Comparison of ENCODE assay signal across 19 cellular contexts in the genomic region with DNA sequence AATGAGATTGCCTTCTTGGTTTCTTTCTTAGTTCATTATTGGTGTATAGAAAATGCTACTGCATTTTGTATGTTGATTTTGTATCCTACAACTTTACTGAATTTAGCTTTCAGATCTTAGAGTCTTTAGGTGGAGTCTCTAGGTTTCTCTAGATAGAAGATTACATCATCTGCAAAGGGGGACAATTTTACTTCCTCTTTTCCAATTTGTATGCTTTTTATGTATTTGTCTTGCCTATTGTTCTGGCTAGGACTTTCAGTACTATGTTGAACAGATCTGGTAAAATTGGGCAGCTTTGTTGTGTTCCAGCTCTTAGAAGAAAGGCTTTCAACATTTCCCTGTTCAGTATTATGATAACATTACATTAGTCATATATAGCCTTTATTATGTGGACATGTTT.
DNase-seq lines count a peak whose midpoint lies in the region; ATAC-seq and TF ChIP-seq lines count a peak whose summit lies in the region.
"Had no signal": no experiment of that assay in that cellular context is flagged by ENCODE, and none has a peak within 500 bp of the region (broad histone marks: within the 10 kb centered on the region; RNA-seq: fewer than 3 reads in every experiment).

No MANE protein-coding gene starts in this region.

- ATAC-seq in GM19438 (IDR thresholded peaks at IDR 0.05; ENCODE audit: low read depth, unreplicated experiment) (peak; percentile 60), HG03354 (IDR thresholded peaks at IDR 0.05; ENCODE audit: poor library complexity, severe bottlenecking, unreplicated experiment) (peak; percentile 63), T-helper 17 cell (no peak)
- ATAC-seq: activated naive CD8-positive, alpha-beta T cell treated with anti-CD3 and anti-CD28 coated beads, Interleukin-2, amount 50 U/mL, for 24 hours; left cardiac atrium had no signal

- TF ChIP-seq CTCF in testis (IDR thresholded peaks at IDR 0.05): no peak

- H3K9me3 ChIP-seq in BLaER1 treated with 17β-estradiol and CSF1 and Interleukin-3, amounts not matched to agents 10 nM and 100 nM (replicated peaks in 1 of 11): peaks cover 0 to 14% (median 4%) of the 10 kb centered on the region in 11 experiments; a peak in 7 of 22 replicates
- H3K9me3 ChIP-seq in testis: no peaks in the 10 kb centered on the region
- no peaks in the 10 kb centered on the region for H3K9me3 ChIP-seq in T-helper 17 cell (ENCODE audit: control insufficient read depth, low read length, poor library complexity, severe bottlenecking)
- H3K9me3 ChIP-seq: heart right ventricle, uterus had no signal

- H3K27me3 ChIP-seq in BLaER1 treated with 17β-estradiol and CSF1 and Interleukin-3, amounts not matched to agents 10 nM and 100 nM: peaks cover 0 to 26% (median 0%) of the 10 kb centered on the region in 11 experiments; a peak in 4 of 22 replicates
- H3K27me3 ChIP-seq in testis: no peaks in the 10 kb centered on the region
- H3K27me3 ChIP-seq: heart right ventricle, uterus had no signal

- H3K27me3 Mint-ChIP-seq in T-helper 17 cell: no peaks in the 10 kb centered on the region
- H3K27me3 Mint-ChIP-seq: activated naive CD8-positive, alpha-beta T cell treated with anti-CD3 and anti-CD28 coated beads, Interleukin-2, amount 50 U/mL, for 24 hours had no signal

- H3K4me3 Mint-ChIP-seq in T-helper 17 cell: no peak overlapping the region
- H3K4me3 Mint-ChIP-seq: activated naive CD8-positive, alpha-beta T cell treated with anti-CD3 and anti-CD28 coated beads, Interleukin-2, amount 50 U/mL, for 24 hours had no signal

- H4K20me1 ChIP-seq in BLaER1 treated with 17β-estradiol and CSF1 and Interleukin-3, amounts not matched to agents 10 nM and 100 nM: no peaks in the 10 kb centered on the region

- no peaks in the 10 kb centered on the region for H3K36me3 Mint-ChIP-seq in T-helper 17 cell (ENCODE audit: low read depth)

- H3K36me3 ChIP-seq in BLaER1 treated with 17β-estradiol and CSF1 and Interleukin-3, amounts not matched to agents 10 nM and 100 nM: no peaks in the 10 kb centered on the region
- H3K36me3 ChIP-seq in testis (ENCODE audit: low read depth, missing control alignments): no peaks in the 10 kb centered on the region
- H3K36me3 ChIP-seq: heart right ventricle, uterus, WERI-Rb-1 had no signal

- H3K27ac ChIP-seq in BLaER1 treated with 17β-estradiol and CSF1 and Interleukin-3, amounts not matched to agents 10 nM and 100 nM: peak overlapping the region in 10 of 11 experiments; percentile 7 to 88 (median 77); a peak in 18 of 22 replicates
- H3K27ac ChIP-seq in testis: no peak overlapping the region
- H3K27ac ChIP-seq: heart right ventricle, uterus, WERI-Rb-1 had no signal

- H3K9ac ChIP-seq in BLaER1 treated with 17β-estradiol and CSF1 and Interleukin-3, amounts not matched to agents 10 nM and 100 nM: peak overlapping the region in 2 of 11 experiments; percentile 9 to 11; a peak in 3 of 22 replicates

- intact Hi-C loops in testis (cut with DNase I; ENCODE audit: low total_unique reads): no loop called here

- peak; percentile 82 for DNase-seq in SKM-1 treated with dmso at 0.1 percent for 144 hours (lab: John Stamatoyannopoulos, UW; ENCODE audit: unreplicated experiment)
- no peak for DNase-seq in testis
- no peak for DNase-seq in NCI-H1694 (lab: John Stamatoyannopoulos, UW)
- DNase-seq in GDM1 (lab: John Stamatoyannopoulos, UW): no peak
- no peak for DNase-seq in T-helper 17 cell
- DNase-seq: ACHN; activated CD8-positive, alpha-beta memory T cell treated with anti-CD3 and anti-CD28 coated beads, Interleukin-2, amount 50 U/mL, for 48 hours; activated naive CD8-positive, alpha-beta T cell treated with anti-CD3 and anti-CD28 coated beads, Interleukin-2, amount 50 U/mL, for 24 hours; heart right ventricle; left cardiac atrium; NCI-H146; NCI-H748 treated with DMSO at 0.1 percent for 48 hours; retina; SHP77 treated with DMSO at 0.1 percent for 48 hours; uterus; WERI-Rb-1 had no signal

- H3K27ac Mint-ChIP-seq in T-helper 17 cell: no peak overlapping the region
- H3K27ac Mint-ChIP-seq: activated naive CD8-positive, alpha-beta T cell treated with anti-CD3 and anti-CD28 coated beads, Interleukin-2, amount 50 U/mL, for 24 hours had no signal

- peaks cover 32 to 54% (median 45%) of the 10 kb centered on the region in 10 experiments for H3K4me1 ChIP-seq in BLaER1 treated with 17β-estradiol and CSF1 and Interleukin-3, amounts not matched to agents 10 nM and 100 nM
- no peaks in the 10 kb centered on the region for H3K4me1 ChIP-seq in testis
- H3K4me1 ChIP-seq: uterus had no signal

- no peaks in the 10 kb centered on the region for H3K4me1 Mint-ChIP-seq in T-helper 17 cell

- peak overlapping the region in 9 of 11 experiments; percentile 8 to 48 (median 34); a peak in 13 of 22 replicates for H3K4me2 ChIP-seq in BLaER1 treated with 17β-estradiol and CSF1 and Interleukin-3, amounts not matched to agents 10 nM and 100 nM

- H3K4me3 ChIP-seq in BLaER1 treated with 17β-estradiol and CSF1 and Interleukin-3, amounts not matched to agents 10 nM and 100 nM: no peak overlapping the region
- H3K4me3 ChIP-seq in testis: no peak overlapping the region
- H3K4me3 ChIP-seq: heart right ventricle, uterus had no signal

- no peak for TF ChIP-seq POLR2A in testis (IDR thresholded peaks at IDR 0.05)

Comparison
In these comparisons a context has a peak if more than half of its experiments do, and no peak if none do; other contexts are left out.
1. H3K27ac ChIP-seq: peak in BLaER1 treated with 17β-estradiol and CSF1 and Interleukin-3, amounts not matched to agents 10 nM and 100 nM (10 of 11); none in testis (0 of 2).